23 cellular contexts compared by ENCODE assay signal in genomic region chr16:80008857-80009256, GRCh38.
"Had no signal": no experiment of that assay in that cellular context is flagged by ENCODE, and none has a peak within 500 bp of the region (broad histone marks: within the 10 kb centered on the region; RNA-seq: fewer than 3 reads in every experiment).

No MANE protein-coding gene starts in this region.

- H3K27me3 ChIP-seq: colonic mucosa, esophagus muscularis mucosa, esophagus squamous epithelium, foreskin keratinocyte, gastroesophageal sphincter, heart right ventricle had no signal

- H3K4me3 ChIP-seq: colonic mucosa, coronary artery, dorsolateral prefrontal cortex, esophagus muscularis mucosa, esophagus squamous epithelium, gastrocnemius medialis, gastroesophageal sphincter, heart left ventricle, heart right ventricle had no signal

- H3K36me3 ChIP-seq: colonic mucosa, esophagus muscularis mucosa, esophagus squamous epithelium, gastrocnemius medialis, gastroesophageal sphincter, heart left ventricle, heart right ventricle had no signal

- H3K9me3 ChIP-seq: colonic mucosa, esophagus muscularis mucosa, esophagus squamous epithelium, gastrocnemius medialis, gastroesophageal sphincter, heart left ventricle had no signal

- H3K27ac ChIP-seq: colonic mucosa, coronary artery, dorsolateral prefrontal cortex, epithelial cell of prostate, esophagus muscularis mucosa, esophagus squamous epithelium, foreskin keratinocyte, gastrocnemius medialis, gastroesophageal sphincter, heart left ventricle, heart right ventricle had no signal

- H3K4me1 ChIP-seq: colonic mucosa, foreskin keratinocyte, gastrocnemius medialis had no signal

- DNase-seq: colonic mucosa; cortex of kidney; dermis blood vessel endothelial cell; dorsolateral prefrontal cortex; effector CD4-positive, alpha-beta T cell; effector CD8-positive, alpha-beta T cell; effector memory CD4-positive, alpha-beta T cell; effector memory CD8-positive, alpha-beta T cell; endodermal cell; erythroblast; esophagus squamous epithelium; foreskin fibroblast; foreskin keratinocyte; foreskin melanocyte; gastrocnemius medialis; glutamatergic neuron; head of caudate nucleus; heart left ventricle; heart right ventricle had no signal

- ATAC-seq: effector memory CD8-positive, alpha-beta T cell; foreskin keratinocyte; gastrocnemius medialis; gastroesophageal sphincter; heart left ventricle; heart right ventricle had no signal
